In genomic region chrX:97401154-97401553, GRCh38 we compare ENCODE assay signal across 10 cellular contexts.
DNase-seq lines count a peak whose midpoint lies in the region; ATAC-seq and TF ChIP-seq lines count a peak whose summit lies in the region.
"Had no signal": no experiment of that assay in that cellular context is flagged by ENCODE, and none has a peak within 500 bp of the region (broad histone marks: within the 10 kb centered on the region; RNA-seq: fewer than 3 reads in every experiment).

No MANE protein-coding gene starts in this region.

- no peak for TF ChIP-seq CTCF in epithelial cell of proximal tubule (conservative IDR thresholded peaks at IDR 0.05; ENCODE audit: low read depth, low read length)

- no peak overlapping the region for H3K4me3 ChIP-seq in epithelial cell of proximal tubule (ENCODE audit: low read depth, low read length)
- H3K4me3 ChIP-seq: body of pancreas had no signal

- DNase-seq in DMS53 (lab: John Stamatoyannopoulos, UW) (peak; percentile 47), DMS53 treated with DMSO at 0.1 percent for 48 hours (lab: John Stamatoyannopoulos, UW; ENCODE audit: unreplicated experiment) (no peak), epithelial cell of proximal tubule (ENCODE audit: low read depth) (peak; percentile 39), foreskin melanocyte (no peak), cerebellar cortex (ENCODE audit: low spot score) (no peak), globus pallidus (ENCODE audit: low spot score) (no peak)
- DNase-seq: 8988T, body of pancreas had no signal

- ATAC-seq in GM21390 (IDR thresholded peaks at IDR 0.05; ENCODE audit: unreplicated experiment) (peak; percentile 56), HG03175 (IDR thresholded peaks at IDR 0.05; ENCODE audit: unreplicated experiment) (peak; percentile 63)
- ATAC-seq: body of pancreas had no signal

Comparison
In these comparisons a context has a peak if more than half of its experiments do, and no peak if none do; other contexts are left out.
1. DNase-seq: peak in DMS53 (single experiment) and epithelial cell of proximal tubule (single experiment); none in DMS53 treated with DMSO at 0.1 percent for 48 hours (single experiment), foreskin melanocyte (single experiment), cerebellar cortex (single experiment) and globus pallidus (single experiment).